ENCODE assay signal across 35 cellular contexts in the genomic region with DNA sequence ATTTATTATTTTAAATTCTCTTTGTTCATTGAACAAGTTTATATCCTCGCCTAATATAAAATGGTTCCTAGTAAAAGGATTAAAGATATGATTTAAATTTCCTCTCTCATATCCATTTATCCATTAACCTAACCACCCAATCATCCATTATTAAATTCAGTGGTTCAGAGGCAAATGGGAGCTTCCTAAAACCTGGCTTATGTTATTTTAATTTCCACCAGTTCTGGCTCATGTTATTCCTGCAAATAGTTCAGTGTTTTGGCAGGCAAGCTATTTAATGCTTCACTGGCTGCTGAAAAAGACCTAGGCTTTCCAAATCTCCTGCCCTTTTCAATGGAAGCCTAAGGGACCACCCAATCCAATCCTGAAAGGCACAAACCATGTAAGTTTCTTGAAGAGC. TPM values are rescaled to one million over a fixed set of nuclear protein-coding genes. Genes with fewer than 3 reads are reported as not detected.
"Had no signal": no experiment of that assay in that cellular context is flagged by ENCODE, and none has a peak within 500 bp of the region (broad histone marks: within the 10 kb centered on the region; RNA-seq: fewer than 3 reads in every experiment).

No MANE protein-coding gene starts in this region.

- H3K4me3 ChIP-seq: ascending aorta, body of pancreas, breast epithelium, K562, SJSA1 had no signal

- H3K9me3 ChIP-seq: ascending aorta, body of pancreas, breast epithelium, SJSA1 had no signal

- H3K27me3 Mint-ChIP-seq: activated B cell treated with CpG ODN at 0.5 μM for 24 hours; activated CD8-positive, alpha-beta T cell treated with anti-CD3 and anti-CD28 coated beads for 36 hours; activated naive CD4-positive, alpha-beta T cell treated with anti-CD3 and anti-CD28 coated beads, Interleukin-2, amount 50 U/mL, for 24 hours; activated naive CD8-positive, alpha-beta T cell treated with anti-CD3 and anti-CD28 coated beads, Interleukin-2, amount 10 ng/mL, durations not matched to agents 7 days and 5 days had no signal

- DNase-seq: activated B cell treated with CpG ODN at 0.5 μM for 24 hours; activated CD4-positive, alpha-beta T cell treated with anti-CD3 and anti-CD28 coated beads for 4 hours; activated CD4-positive, alpha-beta T cell treated with anti-CD3 and anti-CD28 coated beads, Interleukin-2, amount 50 U/mL, for 4 hours; activated CD4-positive, CD25-positive, alpha-beta regulatory T cell treated with anti-CD3 and anti-CD28 coated beads, Interleukin-2, amount 50 U/mL, for 72 hours; activated CD8-positive, alpha-beta T cell treated with anti-CD3 and anti-CD28 coated beads for 36 hours; activated gamma-delta T cell; activated naive CD4-positive, alpha-beta T cell treated with Interleukin-2 at 50 U/mL for 16 hours; activated naive CD8-positive, alpha-beta T cell treated with anti-CD3 and anti-CD28 coated beads, Interleukin-2, amount 10 ng/mL, durations not matched to agents 7 days and 5 days; activated T-cell treated with anti-CD3 and anti-CD28 coated beads, Interleukin-2, amount 50 U/mL, for 1 hour; amygdala; body of pancreas; NCI-H1092 treated with DMSO at 0.1 percent for 48 hours; NCI-H1417 treated with DMSO at 0.1 percent for 48 hours; NCI-H187 treated with DMSO at 0.1 percent for 48 hours; NCI-H2081; NCI-H2171 treated with DMSO at 0.1 percent for 48 hours; NCI-H2227 treated with DMSO at 0.1 percent for 48 hours; NCI-H446; NCI-H510A treated with DMSO at 0.1 percent for 48 hours; NCI-H526 treated with DMSO at 0.1 percent for 48 hours; NCI-H774; SHP77; SW 1271; T-helper 1 cell; T-helper 2 cell; T-helper 9 cell had no signal

- H3K9me3 Mint-ChIP-seq: activated B cell treated with CpG ODN at 0.5 μM for 24 hours; activated CD8-positive, alpha-beta T cell treated with anti-CD3 and anti-CD28 coated beads for 36 hours; activated naive CD4-positive, alpha-beta T cell treated with anti-CD3 and anti-CD28 coated beads, Interleukin-2, amount 50 U/mL, for 24 hours; activated naive CD8-positive, alpha-beta T cell treated with anti-CD3 and anti-CD28 coated beads, Interleukin-2, amount 10 ng/mL, durations not matched to agents 7 days and 5 days; activated T-helper 2 cell treated with anti-CD3 and anti-CD28 coated beads, Interferon-gamma antibody, Interleukin-2, Interleukin-4, amounts not matched to agents 10 μg/mL and 5 μg/mL and 100 μg/mL, durations not matched to agents 14 hours and 24 hours and 36 hours had no signal

- H3K36me3 Mint-ChIP-seq: activated naive CD4-positive, alpha-beta T cell treated with anti-CD3 and anti-CD28 coated beads, Interleukin-2, amount 50 U/mL, for 24 hours had no signal

- H3K4me1 ChIP-seq: ascending aorta, breast epithelium had no signal

- H3K36me3 ChIP-seq: ascending aorta, breast epithelium, SJSA1 had no signal

- H3K4me3 Mint-ChIP-seq: activated B cell treated with CpG ODN at 0.5 μM for 24 hours; activated CD8-positive, alpha-beta T cell treated with anti-CD3 and anti-CD28 coated beads for 36 hours; activated naive CD4-positive, alpha-beta T cell treated with anti-CD3 and anti-CD28 coated beads, Interleukin-2, amount 50 U/mL, for 24 hours; activated naive CD8-positive, alpha-beta T cell treated with anti-CD3 and anti-CD28 coated beads, Interleukin-2, amount 10 ng/mL, durations not matched to agents 7 days and 5 days had no signal

- H3K27ac ChIP-seq: ascending aorta, body of pancreas, breast epithelium, SJSA1, VCaP had no signal

- H3K27me3 ChIP-seq: ascending aorta, body of pancreas, breast epithelium, SJSA1 had no signal

- H3K27ac Mint-ChIP-seq: activated B cell treated with CpG ODN at 0.5 μM for 24 hours; activated CD8-positive, alpha-beta T cell treated with anti-CD3 and anti-CD28 coated beads for 36 hours; activated naive CD4-positive, alpha-beta T cell treated with anti-CD3 and anti-CD28 coated beads, Interleukin-2, amount 50 U/mL, for 24 hours; activated naive CD8-positive, alpha-beta T cell treated with anti-CD3 and anti-CD28 coated beads, Interleukin-2, amount 10 ng/mL, durations not matched to agents 7 days and 5 days; activated T-helper 2 cell treated with anti-CD3 and anti-CD28 coated beads, Interferon-gamma antibody, Interleukin-2, Interleukin-4, amounts not matched to agents 10 μg/mL and 5 μg/mL and 100 μg/mL, durations not matched to agents 14 hours and 24 hours and 36 hours had no signal

- ATAC-seq: activated CD8-positive, alpha-beta T cell treated with anti-CD3 and anti-CD28 coated beads for 36 hours; body of pancreas; K562; Panc1 had no signal

RNA-seq across cellular contexts. Expression of a gene that starts 53.7 kb away (rescaled TPM):
- total RNA-seq: activated CD8-positive, alpha-beta T cell treated with anti-CD3 and anti-CD28 coated beads for 36 hours; ascending aorta; RPMI7951 had no signal
